Comparison of ENCODE assay signal across 9 cellular contexts in the genomic region with DNA sequence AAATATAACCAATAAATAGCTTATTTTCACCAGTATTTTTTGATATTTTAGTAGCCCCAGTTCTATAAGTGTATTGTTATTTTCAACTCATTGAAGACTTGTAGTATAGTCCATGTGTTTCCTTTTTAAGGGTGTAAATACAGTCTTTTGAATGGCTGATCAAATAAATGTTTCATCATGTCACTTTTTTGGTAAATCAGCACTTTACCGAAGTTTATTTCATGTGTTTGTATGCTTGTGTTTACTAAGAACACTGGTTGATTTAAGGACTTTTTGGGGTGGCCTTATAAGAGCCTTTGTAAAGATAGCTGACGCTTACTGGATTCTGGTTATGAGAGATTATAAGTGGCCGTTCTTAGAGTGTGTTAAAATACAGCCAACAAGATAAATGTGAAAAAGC. TPM values are rescaled to one million over a fixed set of nuclear protein-coding genes. Genes with fewer than 3 reads are reported as not detected.
DNase-seq lines count a peak whose midpoint lies in the region; ATAC-seq and TF ChIP-seq lines count a peak whose summit lies in the region.
"Had no signal": no experiment of that assay in that cellular context is flagged by ENCODE, and none has a peak within 500 bp of the region (broad histone marks: within the 10 kb centered on the region; RNA-seq: fewer than 3 reads in every experiment).

No MANE protein-coding gene starts in this region.

- no peaks in the 10 kb centered on the region for H3K27me3 ChIP-seq in spleen (replicated peaks in 1 of 7)

- TF ChIP-seq CTCF in fibroblast of villous mesenchyme (IDR thresholded peaks at IDR 0.05; ENCODE audit: insufficient read depth, low read depth, low read length): no peak
- no peak for TF ChIP-seq CTCF in spleen (IDR thresholded peaks at IDR 0.05 in 8 of 11, conservative IDR thresholded peaks at IDR 0.05 in 3 of 11)

- DNase-seq in activated CD8-positive, alpha-beta memory T cell treated with anti-CD3 and anti-CD28 coated beads, Interleukin-2, amount 10 ng/mL, durations not matched to agents 7 days and 5 days: no peak
- no peak for DNase-seq in activated CD8-positive, alpha-beta memory T cell treated with anti-CD3 and anti-CD28 coated beads, Interleukin-2, amount 50 U/mL, for 4 hours
- no peak for DNase-seq in activated CD4-positive, alpha-beta memory T cell treated with anti-CD3 and anti-CD28 coated beads, Interleukin-2, amount 10 ng/mL, durations not matched to agents 7 days and 5 days
- DNase-seq in fibroblast of villous mesenchyme (ENCODE audit: low read depth) (no peak), spleen (no peak), NCI-H2171 treated with DMSO at 0.1 percent for 48 hours (lab: John Stamatoyannopoulos, UW) (no peak)
- DNase-seq: NCI-H2081 had no signal

- H3K36me3 Mint-ChIP-seq in activated CD8-positive, alpha-beta memory T cell treated with anti-CD3 and anti-CD28 coated beads, Interleukin-2, amount 10 ng/mL, durations not matched to agents 7 days and 5 days: peaks cover 20% of the 10 kb centered on the region
- H3K36me3 Mint-ChIP-seq in activated CD4-positive, alpha-beta memory T cell treated with anti-CD3 and anti-CD28 coated beads, Interleukin-2, amount 10 ng/mL, durations not matched to agents 7 days and 5 days (ENCODE audit: low read depth): peaks cover 34% of the 10 kb centered on the region

- H3K9me3 Mint-ChIP-seq in activated CD8-positive, alpha-beta memory T cell treated with anti-CD3 and anti-CD28 coated beads, Interleukin-2, amount 10 ng/mL, durations not matched to agents 7 days and 5 days (ENCODE audit: low read depth): no peaks in the 10 kb centered on the region
- H3K9me3 Mint-ChIP-seq in activated CD4-positive, alpha-beta memory T cell treated with anti-CD3 and anti-CD28 coated beads, Interleukin-2, amount 10 ng/mL, durations not matched to agents 7 days and 5 days: no peaks in the 10 kb centered on the region

- intact Hi-C loops in spleen (cut with DNase I; ENCODE audit: low total_unique reads): no loop called here

- peaks cover 27% of the 10 kb centered on the region for H3K4me1 Mint-ChIP-seq in activated CD8-positive, alpha-beta memory T cell treated with anti-CD3 and anti-CD28 coated beads, Interleukin-2, amount 10 ng/mL, durations not matched to agents 7 days and 5 days
- peaks cover 37% of the 10 kb centered on the region for H3K4me1 Mint-ChIP-seq in activated CD4-positive, alpha-beta memory T cell treated with anti-CD3 and anti-CD28 coated beads, Interleukin-2, amount 10 ng/mL, durations not matched to agents 7 days and 5 days

- H3K4me1 ChIP-seq in spleen: peaks cover 28 to 86% (median 50%) of the 10 kb centered on the region in 6 donors

- peak overlapping the region; percentile 94 for H3K4me3 Mint-ChIP-seq in activated CD8-positive, alpha-beta memory T cell treated with anti-CD3 and anti-CD28 coated beads, Interleukin-2, amount 10 ng/mL, durations not matched to agents 7 days and 5 days
- H3K4me3 Mint-ChIP-seq in activated CD4-positive, alpha-beta memory T cell treated with anti-CD3 and anti-CD28 coated beads, Interleukin-2, amount 10 ng/mL, durations not matched to agents 7 days and 5 days: peak overlapping the region; percentile 92

- H3K27ac Mint-ChIP-seq in activated CD8-positive, alpha-beta memory T cell treated with anti-CD3 and anti-CD28 coated beads, Interleukin-2, amount 10 ng/mL, durations not matched to agents 7 days and 5 days: peak overlapping the region; percentile 92
- peak overlapping the region; percentile 97 for H3K27ac Mint-ChIP-seq in activated CD4-positive, alpha-beta memory T cell treated with anti-CD3 and anti-CD28 coated beads, Interleukin-2, amount 10 ng/mL, durations not matched to agents 7 days and 5 days

- TF ChIP-seq POLR2A in spleen (IDR thresholded peaks at IDR 0.05): no peak

- ATAC-seq in activated CD8-positive, alpha-beta memory T cell treated with anti-CD3 and anti-CD28 coated beads, Interleukin-2, amount 10 ng/mL, durations not matched to agents 7 days and 5 days: no peak
- ATAC-seq in GM21576 (IDR thresholded peaks at IDR 0.05; ENCODE audit: unreplicated experiment): no peak
- ATAC-seq in GM19351 (IDR thresholded peaks at IDR 0.05; ENCODE audit: unreplicated experiment): no peak

- WGBS in spleen, 5 donors: 44 to 57% (median 51%) methylated on average over 3 of the region's 3 CpGs

- no peaks in the 10 kb centered on the region for H3K27me3 Mint-ChIP-seq in activated CD8-positive, alpha-beta memory T cell treated with anti-CD3 and anti-CD28 coated beads, Interleukin-2, amount 10 ng/mL, durations not matched to agents 7 days and 5 days
- H3K27me3 Mint-ChIP-seq in activated CD4-positive, alpha-beta memory T cell treated with anti-CD3 and anti-CD28 coated beads, Interleukin-2, amount 10 ng/mL, durations not matched to agents 7 days and 5 days: no peaks in the 10 kb centered on the region

- H3K27ac ChIP-seq in spleen: peak overlapping the region in 2 of 8 donors; percentile 14 to 99

- no peaks in the 10 kb centered on the region for H3K9me3 ChIP-seq in spleen

- POLR2A ChIA-PET in activated CD4-positive, alpha-beta memory T cell treated with anti-CD3 and anti-CD28 coated beads, Interleukin-2, amount 10 ng/mL, durations not matched to agents 7 days and 5 days (lab: Charles Lee): interaction anchor here (0.9 kb wide), 1 partner anchor 242 kb away, joined by 4 read pairs; a partner anchor contains a TSS

- CTCF ChIA-PET in activated CD8-positive, alpha-beta memory T cell treated with anti-CD3 and anti-CD28 coated beads, Interleukin-2, amount 10 ng/mL, durations not matched to agents 7 days and 5 days (lab: Charles Lee): no interaction called here
- CTCF ChIA-PET in activated CD4-positive, alpha-beta memory T cell treated with anti-CD3 and anti-CD28 coated beads, Interleukin-2, amount 10 ng/mL, durations not matched to agents 7 days and 5 days (lab: Charles Lee): interaction anchor here (1.0 kb wide), 1 partner anchor 278 kb away, joined by 3 read pairs; no protein-coding TSS in a partner anchor

- H3K36me3 ChIP-seq in spleen: peaks cover 0 to 32% (median 6%) of the 10 kb centered on the region in 6 donors

- H3K4me3 ChIP-seq in fibroblast of villous mesenchyme (ENCODE audit: low read depth, low read length): peak overlapping the region; percentile 96
- peak overlapping the region in 5 of 8 donors; percentile 1 to 92 (median 83) for H3K4me3 ChIP-seq in spleen

RNA-seq across cellular contexts. Expression of a gene that starts 2.6 kb away (rescaled TPM):
- total RNA-seq in activated CD8-positive, alpha-beta memory T cell treated with anti-CD3 and anti-CD28 coated beads, Interleukin-2, amount 10 ng/mL, durations not matched to agents 7 days and 5 days: 10 to 100 TPM; 75.4 to 90.4 TPM
- total RNA-seq in activated CD4-positive, alpha-beta memory T cell treated with anti-CD3 and anti-CD28 coated beads, Interleukin-2, amount 10 ng/mL, durations not matched to agents 7 days and 5 days: 10 to 100 TPM; 82.3 to 86.5 TPM
- 14.8 and 19.0 TPM in 2 replicates for total RNA-seq in fibroblast of villous mesenchyme
- total RNA-seq in spleen: 10 to 100 TPM; 22.7 to 48.8 (median 40.1) TPM
- polyA plus RNA-seq in spleen: 10 to 100 TPM; 26.5 to 27.4 (median 26.9) TPM
